17 cellular contexts compared by ENCODE assay signal in the genomic region with DNA sequence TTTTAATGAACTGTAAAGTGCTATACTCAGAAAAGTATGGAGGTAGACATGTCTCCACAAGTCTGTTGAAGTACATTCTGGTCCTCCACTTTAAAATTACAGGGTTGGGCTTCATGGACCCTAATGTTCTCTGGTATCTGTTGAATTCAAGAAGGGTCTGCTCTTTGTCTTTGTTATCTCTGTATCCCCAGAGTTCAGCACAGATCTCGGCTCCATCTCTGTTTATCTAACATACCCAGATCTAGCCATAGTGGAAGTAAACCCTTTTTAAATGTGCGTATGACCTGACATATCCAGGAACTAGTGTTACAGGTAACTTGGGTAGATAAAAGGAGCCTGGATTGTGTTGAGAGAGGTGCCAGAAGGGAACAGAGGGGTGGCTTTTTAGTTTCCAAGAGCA. TPM values are rescaled to one million over a fixed set of nuclear protein-coding genes. Genes with fewer than 3 reads are reported as not detected.
"Had no signal": no experiment of that assay in that cellular context is flagged by ENCODE, and none has a peak within 500 bp of the region (broad histone marks: within the 10 kb centered on the region; RNA-seq: fewer than 3 reads in every experiment).

No MANE protein-coding gene starts in this region.

- H3K4me1 ChIP-seq: ascending aorta, foreskin keratinocyte, pancreas had no signal

- H3K27ac ChIP-seq: ascending aorta, foreskin keratinocyte, pancreas, thoracic aorta had no signal

- H3K27me3 ChIP-seq: ascending aorta, foreskin keratinocyte, pancreas had no signal

- DNase-seq: activated CD4-positive, CD25-positive, alpha-beta regulatory T cell treated with anti-CD3 and anti-CD28 coated beads, Interleukin-2, amount 50 U/mL, for 72 hours; activated naive CD4-positive, alpha-beta T cell treated with Interleukin-2 at 50 U/mL for 16 hours; activated naive CD8-positive, alpha-beta T cell treated with anti-CD3 and anti-CD28 coated beads, Interleukin-2, amount 50 U/mL, for 24 hours; dermis blood vessel endothelial cell; effector memory CD8-positive, alpha-beta T cell; foreskin keratinocyte; nephron progenitor cell; pancreas; stimulated activated CD4-positive, alpha-beta T cell treated with anti-CD3 and anti-CD28 coated beads, Interleukin-12 subunit alpha, Interleukin-12 subunit beta, amount 100 ng/mL, for 4 hours; stimulated activated CD4-positive, alpha-beta T cell treated with anti-CD3 and anti-CD28 coated beads, Interleukin-2, amount 100 ng/mL, for 24 hours; T1000 had no signal

- H3K4me3 ChIP-seq: ascending aorta, pancreas, thoracic aorta had no signal

- H3K9me3 ChIP-seq: ascending aorta, pancreas, thoracic aorta had no signal

- ATAC-seq: activated naive CD8-positive, alpha-beta T cell treated with anti-CD3 and anti-CD28 coated beads, Interleukin-2, amount 50 U/mL, for 24 hours; activated T-helper 17 cell treated with anti-CD3 and anti-CD28 coated beads, Interleukin-2, amount 50 U/mL, for 72 hours; effector memory CD8-positive, alpha-beta T cell; foreskin keratinocyte; pancreas; stimulated activated effector memory CD8-positive, alpha-beta T cell treated with anti-CD3 and anti-CD28 coated beads, Interleukin-12 subunit alpha, Interleukin-12 subunit beta, amount 100 ng/mL, for 72 hours had no signal

- H3K36me3 ChIP-seq: ascending aorta, pancreas, thoracic aorta had no signal

RNA-seq across cellular contexts. Expression of a gene that starts 30.6 kb away (rescaled TPM):
- total RNA-seq: activated T-helper 17 cell treated with anti-CD3 and anti-CD28 coated beads, Interleukin-2, amount 50 U/mL, for 72 hours; ascending aorta; chondrocyte; dermis blood vessel endothelial cell; foreskin keratinocyte; ureter had no signal
- polyA plus RNA-seq: foreskin keratinocyte had no signal
